18 cellular contexts compared by ENCODE assay signal in genomic region chr20:40668449-40669228, GRCh38. TPM values are rescaled to one million over a fixed set of nuclear protein-coding genes. Genes with fewer than 3 reads are reported as not detected.
A peak's percentile ranks its signal among the peaks of the same experiment; 100 is the strongest.
DNase-seq lines count a peak whose midpoint lies in the region; ATAC-seq and TF ChIP-seq lines count a peak whose summit lies in the region.
"Had no signal": no experiment of that assay in that cellular context is flagged by ENCODE, and none has a peak within 500 bp of the region (broad histone marks: within the 10 kb centered on the region; RNA-seq: fewer than 3 reads in every experiment).

No MANE protein-coding gene starts in this region.

- ATAC-seq in Right ventricle myocardium inferior (no peak), SK-N-SH treated with all-trans-retinoic acid at 6 μM for 48 hours (no peak), HG02610 (IDR thresholded peaks at IDR 0.05; ENCODE audit: unreplicated experiment) (no peak)
- ATAC-seq: stimulated activated naive CD8-positive, alpha-beta T cell treated with anti-CD3 and anti-CD28 coated beads, Interleukin-15, amount 100 ng/mL, for 72 hours; upper lobe of right lung had no signal

- H3K4me1 ChIP-seq in left ventricle myocardium inferior (no peaks in the 10 kb centered on the region), sigmoid colon (no peaks in the 10 kb centered on the region)
- H3K4me1 ChIP-seq: heart right ventricle, upper lobe of right lung had no signal

- H3K4me3 Mint-ChIP-seq in activated CD4-positive, alpha-beta memory T cell treated with anti-CD3 and anti-CD28 coated beads, Interleukin-2, amount 10 ng/mL, durations not matched to agents 7 days and 5 days: no peak overlapping the region
- H3K4me3 Mint-ChIP-seq: IgD-negative memory B cell; stimulated activated naive CD8-positive, alpha-beta T cell treated with anti-CD3 and anti-CD28 coated beads, Interleukin-15, amount 100 ng/mL, for 72 hours had no signal

- H3K27me3 ChIP-seq in left ventricle myocardium inferior (ENCODE audit: low read depth) (no peaks in the 10 kb centered on the region), sigmoid colon (no peaks in the 10 kb centered on the region)
- H3K27me3 ChIP-seq: upper lobe of right lung had no signal

- H3K27ac Mint-ChIP-seq in activated CD4-positive, alpha-beta memory T cell treated with anti-CD3 and anti-CD28 coated beads, Interleukin-2, amount 10 ng/mL, durations not matched to agents 7 days and 5 days: no peak overlapping the region
- H3K27ac Mint-ChIP-seq: IgD-negative memory B cell; stimulated activated naive CD8-positive, alpha-beta T cell treated with anti-CD3 and anti-CD28 coated beads, Interleukin-15, amount 100 ng/mL, for 72 hours had no signal

- peaks cover 3% of the 10 kb centered on the region for H3K27me3 Mint-ChIP-seq in activated CD4-positive, alpha-beta memory T cell treated with anti-CD3 and anti-CD28 coated beads, Interleukin-2, amount 10 ng/mL, durations not matched to agents 7 days and 5 days

- no peak for TF ChIP-seq EP300 in sigmoid colon (IDR thresholded peaks at IDR 0.05)

- TF ChIP-seq CTCF in left ventricle myocardium inferior (IDR thresholded peaks at IDR 0.05; ENCODE audit: borderline replicate concordance) (no peak), sigmoid colon (IDR thresholded peaks at IDR 0.05) (no peak)

- no peaks in the 10 kb centered on the region for H3K4me1 Mint-ChIP-seq in activated CD4-positive, alpha-beta memory T cell treated with anti-CD3 and anti-CD28 coated beads, Interleukin-2, amount 10 ng/mL, durations not matched to agents 7 days and 5 days
- H3K4me1 Mint-ChIP-seq: IgD-negative memory B cell; stimulated activated naive CD8-positive, alpha-beta T cell treated with anti-CD3 and anti-CD28 coated beads, Interleukin-15, amount 100 ng/mL, for 72 hours had no signal

- no peaks in the 10 kb centered on the region for H3K9me3 Mint-ChIP-seq in activated CD4-positive, alpha-beta memory T cell treated with anti-CD3 and anti-CD28 coated beads, Interleukin-2, amount 10 ng/mL, durations not matched to agents 7 days and 5 days
- H3K9me3 Mint-ChIP-seq: IgD-negative memory B cell; stimulated activated naive CD8-positive, alpha-beta T cell treated with anti-CD3 and anti-CD28 coated beads, Interleukin-15, amount 100 ng/mL, for 72 hours had no signal

- DNase-seq in Right ventricle myocardium inferior (ENCODE audit: missing footprints) (peak; percentile 37), left ventricle myocardium inferior (no peak), islet precursor cell (peak; percentile 82), sigmoid colon (no peak)
- no peak for DNase-seq in effector CD4-positive, alpha-beta T cell
- no peak for DNase-seq in activated CD4-positive, alpha-beta memory T cell treated with anti-CD3 and anti-CD28 coated beads, Interleukin-2, amount 10 ng/mL, durations not matched to agents 7 days and 5 days
- DNase-seq: activated CD4-positive, CD25-positive, alpha-beta regulatory T cell; DND-41; heart right ventricle; NCI-H1048; NCI-H526 treated with DMSO at 0.1 percent for 48 hours; retina; RPMI8226; stimulated activated naive CD8-positive, alpha-beta T cell treated with anti-CD3 and anti-CD28 coated beads, Interleukin-15, amount 100 ng/mL, for 72 hours; upper lobe of right lung had no signal

- 66 to 86% methylated on average over 7 of the region's 7 CpGs for WGBS in sigmoid colon, 2 donors

- intact Hi-C loops in Right ventricle myocardium inferior (cut with DNase I): no loop called here
- intact Hi-C loops in left ventricle myocardium inferior (cut with micrococcal nuclease): no loop called here
- intact Hi-C loops in sigmoid colon (cut with DNase I): no loop called here

- TF ChIP-seq POLR2A in sigmoid colon (IDR thresholded peaks at IDR 0.05): no peak

- H3K4me3 ChIP-seq in left ventricle myocardium inferior: no peak overlapping the region
- no peak overlapping the region for H3K4me3 ChIP-seq in sigmoid colon
- H3K4me3 ChIP-seq: heart right ventricle, upper lobe of right lung had no signal

- CTCF ChIA-PET in activated CD4-positive, alpha-beta memory T cell treated with anti-CD3 and anti-CD28 coated beads, Interleukin-2, amount 10 ng/mL, durations not matched to agents 7 days and 5 days (lab: Charles Lee): no interaction called here

- no peaks in the 10 kb centered on the region for H3K9me3 ChIP-seq in left ventricle myocardium inferior (replicated peaks)
- no peaks in the 10 kb centered on the region for H3K9me3 ChIP-seq in sigmoid colon
- H3K9me3 ChIP-seq: heart right ventricle, upper lobe of right lung had no signal

- H3K36me3 ChIP-seq in left ventricle myocardium inferior (no peaks in the 10 kb centered on the region), sigmoid colon (no peaks in the 10 kb centered on the region)
- H3K36me3 ChIP-seq: heart right ventricle, upper lobe of right lung had no signal

- H3K36me3 Mint-ChIP-seq in activated CD4-positive, alpha-beta memory T cell treated with anti-CD3 and anti-CD28 coated beads, Interleukin-2, amount 10 ng/mL, durations not matched to agents 7 days and 5 days (ENCODE audit: low read depth): no peaks in the 10 kb centered on the region
- H3K36me3 Mint-ChIP-seq: IgD-negative memory B cell had no signal

- H3K27ac ChIP-seq in left ventricle myocardium inferior (replicated peaks): no peak overlapping the region
- H3K27ac ChIP-seq in sigmoid colon: no peak overlapping the region
- H3K27ac ChIP-seq: heart right ventricle, upper lobe of right lung had no signal

- POLR2A ChIA-PET in activated CD4-positive, alpha-beta memory T cell treated with anti-CD3 and anti-CD28 coated beads, Interleukin-2, amount 10 ng/mL, durations not matched to agents 7 days and 5 days (lab: Charles Lee): no interaction called here

TF ChIP-seq in SK-N-SH treated with all-trans-retinoic acid at 6 μM for 48 hours, 23 proteins besides CTCF, POLR2A, EP300 and RAD21:
- TF ChIP-seq GLIS3 (CRISPR knock-in tag; IDR thresholded peaks at IDR 0.05) (no peak), ZNF70 (CRISPR knock-in tag; IDR thresholded peaks at IDR 0.05) (no peak), SNAI2 (CRISPR knock-in tag; IDR thresholded peaks at IDR 0.05) (no peak), ZFP3 (CRISPR knock-in tag; IDR thresholded peaks at IDR 0.05) (peak; percentile 67; the same call in 1 of the 2 replicates), TCF4 (CRISPR knock-in tag; IDR thresholded peaks at IDR 0.05; ENCODE audit: borderline replicate concordance) (0 out of 2 replicates have a peak, but pooled peaks have one; percentile 21), ZC3H10 (CRISPR knock-in tag; IDR thresholded peaks at IDR 0.05) (no peak), ESRRG (CRISPR knock-in tag; IDR thresholded peaks at IDR 0.05) (no peak)

RNA-seq across cellular contexts. Expression of gene MAFB, which starts 20.4 kb away (rescaled TPM):
- total RNA-seq in Right ventricle myocardium inferior (17.7 TPM), left ventricle myocardium inferior (10.2 TPM), sigmoid colon (10 to 100 TPM; 18.6 to 43.3 (median 32.7) TPM)
- polyA plus RNA-seq in sigmoid colon: 10 to 100 TPM in 1 of 3 donors, 1 to 10 TPM in 2; 5.4 to 11.4 (median 6.5) TPM
- under 1 TPM; 0.28 to 0.33 TPM for total RNA-seq in activated CD4-positive, alpha-beta memory T cell treated with anti-CD3 and anti-CD28 coated beads, Interleukin-2, amount 10 ng/mL, durations not matched to agents 7 days and 5 days
- polyA plus RNA-seq: IgD-negative memory B cell had no signal

Comparison
In these comparisons a context has a peak if more than half of its experiments do, and no peak if none do; other contexts are left out.
1. DNase-seq: peak in Right ventricle myocardium inferior (single experiment) and islet precursor cell (single experiment); none in left ventricle myocardium inferior (single experiment), sigmoid colon (single experiment), effector CD4-positive, alpha-beta T cell (single experiment) and activated CD4-positive, alpha-beta memory T cell treated with anti-CD3 and anti-CD28 coated beads, Interleukin-2, amount 10 ng/mL, durations not matched to agents 7 days and 5 days (single experiment).